27 cellular contexts compared by ENCODE assay signal in genomic region chr22:37411655-37412054, GRCh38. TPM values are rescaled to one million over a fixed set of nuclear protein-coding genes. Genes with fewer than 3 reads are reported as not detected.
"Had no signal": no experiment of that assay in that cellular context is flagged by ENCODE, and none has a peak within 500 bp of the region (broad histone marks: within the 10 kb centered on the region; RNA-seq: fewer than 3 reads in every experiment).

No MANE protein-coding gene starts in this region.

- H3K4me1 ChIP-seq: left ventricle myocardium inferior, parathyroid adenoma, psoas muscle, stomach, testis, transverse colon, vagina had no signal

- H3K79me2 ChIP-seq: hepatocyte, parathyroid adenoma had no signal

- H3K9ac ChIP-seq: parathyroid adenoma had no signal

- DNase-seq: islet precursor cell; left ventricle myocardium inferior; mesendoderm; mucosa of descending colon; naive thymus-derived CD4-positive, alpha-beta T cell; occipital lobe; psoas muscle; stimulated activated CD4-positive, alpha-beta T cell treated with anti-CD3 and anti-CD28 coated beads, Interleukin-12 subunit alpha, Interleukin-12 subunit beta, amount 100 ng/mL, for 4 hours; stimulated activated CD4-positive, alpha-beta T cell treated with anti-CD3 and anti-CD28 coated beads, Interleukin-15, amount 100 ng/mL, for 24 hours; stimulated activated CD4-positive, alpha-beta T cell treated with anti-CD3 and anti-CD28 coated beads, Interleukin-2, amount 100 ng/mL, for 24 hours; stimulated activated CD4-positive, alpha-beta T cell treated with anti-CD3 and anti-CD28 coated beads, Interleukin-4, amount 100 ng/mL, for 1 hour; stimulated activated naive B cell treated with anti-CD40 and anti-IgM and Interleukin-4, amounts not matched to agents 10 μg/mL and 1 μg/mL and 100 μg/mL, for 72 hours; stimulated activated naive CD8-positive, alpha-beta T cell treated with anti-CD3 and anti-CD28 coated beads, Interleukin-15, Interleukin-2, amounts not matched to agents 100 U/mL and 50 U/mL, for 24 hours; stomach; testis; thyroid gland; transverse colon; upper lobe of left lung had no signal

- H3K27ac ChIP-seq: hepatocyte, left ventricle myocardium inferior, neutrophil, parathyroid adenoma, psoas muscle, skin epidermis, stomach, testis, thyroid gland, transverse colon, vagina had no signal

- ATAC-seq: mucosa of descending colon; naive thymus-derived CD4-positive, alpha-beta T cell; natural killer cell treated with Interleukin-12 subunit alpha and Interleukin-12 subunit beta and Interleukin-15 and Interleukin-18, amount 100 ng/mL, for 72 hours; psoas muscle; sciatic nerve; stimulated activated naive B cell treated with anti-CD40 and anti-IgM and Interleukin-4, amounts not matched to agents 10 μg/mL and 1 μg/mL and 100 μg/mL, for 72 hours; stimulated activated naive CD8-positive, alpha-beta T cell treated with anti-CD3 and anti-CD28 coated beads, Interleukin-15, Interleukin-2, amounts not matched to agents 100 U/mL and 50 U/mL, for 24 hours had no signal

- H3K36me3 Mint-ChIP-seq: mesothelial cell of epicardium; naive thymus-derived CD4-positive, alpha-beta T cell; natural killer cell treated with Interleukin-12 subunit alpha and Interleukin-12 subunit beta and Interleukin-15 and Interleukin-18, amount 100 ng/mL, for 72 hours; stimulated activated naive B cell treated with anti-CD40 and anti-IgM and Interleukin-4, amounts not matched to agents 10 μg/mL and 1 μg/mL and 100 μg/mL, for 72 hours had no signal

- H3K9me3 ChIP-seq: left ventricle myocardium inferior, mucosa of descending colon, neutrophil, psoas muscle, stomach, testis, thyroid gland, transverse colon, upper lobe of left lung, vagina had no signal

- H3K27ac Mint-ChIP-seq: mesothelial cell of epicardium; naive thymus-derived CD4-positive, alpha-beta T cell; natural killer cell treated with Interleukin-12 subunit alpha and Interleukin-12 subunit beta and Interleukin-15 and Interleukin-18, amount 100 ng/mL, for 72 hours; stimulated activated naive B cell treated with anti-CD40 and anti-IgM and Interleukin-4, amounts not matched to agents 10 μg/mL and 1 μg/mL and 100 μg/mL, for 72 hours had no signal

- H3K4me3 ChIP-seq: hepatocyte, left ventricle myocardium inferior, lung, mucosa of descending colon, psoas muscle, skin epidermis, stomach, testis, thyroid gland, transverse colon, upper lobe of left lung, vagina had no signal

- H2AFZ ChIP-seq: hepatocyte, parathyroid adenoma had no signal

- H3K27me3 ChIP-seq: hepatocyte, testis, thyroid gland, upper lobe of left lung, vagina had no signal

- H3K9me3 Mint-ChIP-seq: mesothelial cell of epicardium; naive thymus-derived CD4-positive, alpha-beta T cell; natural killer cell treated with Interleukin-12 subunit alpha and Interleukin-12 subunit beta and Interleukin-15 and Interleukin-18, amount 100 ng/mL, for 72 hours; stimulated activated naive B cell treated with anti-CD40 and anti-IgM and Interleukin-4, amounts not matched to agents 10 μg/mL and 1 μg/mL and 100 μg/mL, for 72 hours had no signal

- H3K4me3 Mint-ChIP-seq: mesothelial cell of epicardium; naive thymus-derived CD4-positive, alpha-beta T cell; natural killer cell treated with Interleukin-12 subunit alpha and Interleukin-12 subunit beta and Interleukin-15 and Interleukin-18, amount 100 ng/mL, for 72 hours; stimulated activated naive B cell treated with anti-CD40 and anti-IgM and Interleukin-4, amounts not matched to agents 10 μg/mL and 1 μg/mL and 100 μg/mL, for 72 hours had no signal

- H3K4me1 Mint-ChIP-seq: mesothelial cell of epicardium had no signal

- H3K4me2 ChIP-seq: hepatocyte had no signal

- H3K36me3 ChIP-seq: left ventricle myocardium inferior, neutrophil, stomach, thyroid gland, transverse colon, upper lobe of left lung, vagina had no signal

RNA-seq across cellular contexts. Expression of gene ELFN2, which starts 15.6 kb away (rescaled TPM):
- total RNA-seq: left ventricle myocardium inferior, psoas muscle, vagina had no signal
- polyA plus RNA-seq: naive thymus-derived CD4-positive, alpha-beta T cell had no signal
